ENCODE assay signal across 1 cellular context in genomic region chr1:150763018-150763417, GRCh38.
TF ChIP-seq lines count a peak whose summit lies in the region.

No MANE protein-coding gene starts in this region.

TF ChIP-seq in HEK293, 187 proteins besides CTCF, POLR2A, EP300 and RAD21:
- TF ChIP-seq ZSCAN5A (tag by site-specific recombination; IDR thresholded peaks at IDR 0.05): no peak
- 0 out of 2 replicates have a peak, but pooled peaks have one; percentile 29 for TF ChIP-seq ZNF146 (tag by site-specific recombination; IDR thresholded peaks at IDR 0.05)
